Comparison of ENCODE assay signal across 8 cellular contexts in genomic region chr1:225778412-225778669, GRCh38. TPM values are rescaled to one million over a fixed set of nuclear protein-coding genes. Genes with fewer than 3 reads are reported as not detected.
A peak's percentile ranks its signal among the peaks of the same experiment; 100 is the strongest.
DNase-seq lines count a peak whose midpoint lies in the region; ATAC-seq and TF ChIP-seq lines count a peak whose summit lies in the region.

No MANE protein-coding gene starts in this region.

- H3K9me3 ChIP-seq in DOHH2 (ENCODE audit: control insufficient read depth, insufficient read depth, low read length) (no peaks in the 10 kb centered on the region), SJCRH30 (replicated peaks) (no peaks in the 10 kb centered on the region), gastroesophageal sphincter (no peaks in the 10 kb centered on the region)

- H3K4me2 ChIP-seq in DOHH2 (ENCODE audit: low read length), result peak overlapping the region; percentile 64

- H3K4me3 ChIP-seq in DOHH2 (ENCODE audit: low read length) (peak overlapping the region; percentile 87), SJCRH30 (peak overlapping the region; percentile 88), gastroesophageal sphincter (peak overlapping the region; percentile 66 to 81), skeletal muscle cell (ENCODE audit: low read depth, low read length) (peak overlapping the region; percentile 95)

- DNase-seq in SJCRH30 (no peak), skeletal muscle cell (ENCODE audit: low read depth) (no peak), NOMO-1 treated with dmso at 0.1 percent for 144 hours (lab: John Stamatoyannopoulos, UW; ENCODE audit: unreplicated experiment) (no peak), GM19238 (ENCODE audit: insufficient read length, low spot score) (no peak), RPMI8226 (no peak)

- TF ChIP-seq POLR2A in gastroesophageal sphincter (IDR thresholded peaks at IDR 0.05), result no peak

- no peak for TF ChIP-seq EP300 in gastroesophageal sphincter (IDR thresholded peaks at IDR 0.05)

- peaks cover 62% of the 10 kb centered on the region for H3K79me2 ChIP-seq in DOHH2 (ENCODE audit: control insufficient read depth, low read length)

- H3K27me3 ChIP-seq in DOHH2 (ENCODE audit: control insufficient read depth, low read length) (no peaks in the 10 kb centered on the region), SJCRH30 (no peaks in the 10 kb centered on the region), gastroesophageal sphincter (no peaks in the 10 kb centered on the region)

- 0% methylated on average over 1 of the region's 1 CpG for WGBS in gastroesophageal sphincter (ENCODE audit: low coverage in 1 of 2), 2 donors

- peaks cover 23% of the 10 kb centered on the region for H4K20me1 ChIP-seq in DOHH2 (ENCODE audit: control insufficient read depth, insufficient read depth, low read depth, low read length)

- H3K4me1 ChIP-seq in DOHH2 (ENCODE audit: control insufficient read depth, low read length) (peaks cover 53% of the 10 kb centered on the region), SJCRH30 (peaks cover 11% of the 10 kb centered on the region; the same call in 1 of the 2 replicates), gastroesophageal sphincter (peaks cover 3 to 64% (median 26%) of the 10 kb centered on the region in 3 donors)

- no peaks in the 10 kb centered on the region; the same call in 1 of the 2 replicates for H3F3A ChIP-seq in DOHH2 (ENCODE audit: control insufficient read depth, insufficient read depth)

- TF ChIP-seq CTCF in DOHH2 (IDR thresholded peaks at IDR 0.05; ENCODE audit: low read depth, low read length, poor library complexity, severe bottlenecking), result no peak
- TF ChIP-seq CTCF in gastroesophageal sphincter (IDR thresholded peaks at IDR 0.05), result no peak

- no peak for ATAC-seq in gastroesophageal sphincter
- ATAC-seq in activated CD4-positive, CD25-positive, alpha-beta regulatory T cell treated with anti-CD3 and anti-CD28 coated beads, Interleukin-2, amount 50 U/mL, for 24 hours, result no peak

- H3K27ac ChIP-seq in DOHH2 (ENCODE audit: low read depth, low read length), result peak overlapping the region; percentile 75
- H3K27ac ChIP-seq in SJCRH30, result peak overlapping the region; percentile 99
- H3K27ac ChIP-seq in gastroesophageal sphincter, result peak overlapping the region; percentile 91 to 98 (median 94)

- no peaks in the 10 kb centered on the region for H3K9me2 ChIP-seq in DOHH2 (replicated peaks; ENCODE audit: control insufficient read depth, low read length)

- H3K36me3 ChIP-seq in DOHH2 (ENCODE audit: control insufficient read depth, low read length), result peaks cover 51% of the 10 kb centered on the region
- peaks cover 21% of the 10 kb centered on the region for H3K36me3 ChIP-seq in SJCRH30
- H3K36me3 ChIP-seq in gastroesophageal sphincter, result peaks cover 0 to under 1% of the 10 kb centered on the region in 2 donors

RNA-seq across cellular contexts. Expression of gene SRP9, which starts 0.7 kb away (rescaled TPM):
- total RNA-seq in SJCRH30 (2014; rRNA removed; shearing (Covaris generic)), result 618 and 654 TPM in 2 replicates
- 100 to 1,000 TPM; 146 to 260 (median 216) TPM for total RNA-seq in gastroesophageal sphincter

RNA-seq across cellular contexts. Expression of gene EPHX1, which starts 31.6 kb away (rescaled TPM):
- 6.3 and 7.2 TPM in 2 replicates for total RNA-seq in SJCRH30 (2014; rRNA removed; shearing (Covaris generic))
- total RNA-seq in gastroesophageal sphincter, result 100 to 1,000 TPM in 3 of 4 donors, 10 to 100 TPM in 1; 74.0 to 133 (median 101) TPM
